ENCODE assay signal across 9 cellular contexts in genomic region chr19:8306235-8307054, GRCh38. TPM values are rescaled to one million over a fixed set of nuclear protein-coding genes. Genes with fewer than 3 reads are reported as not detected.
DNase-seq lines count a peak whose midpoint lies in the region; ATAC-seq and TF ChIP-seq lines count a peak whose summit lies in the region.
"Had no signal": no experiment of that assay in that cellular context is flagged by ENCODE, and none has a peak within 500 bp of the region (broad histone marks: within the 10 kb centered on the region; RNA-seq: fewer than 3 reads in every experiment).

No MANE protein-coding gene starts in this region.

- intact Hi-C loops in cardiac septum (cut with DNase I) (loop anchor here (2.0 kb wide), 1 partner anchor 14 kb away; the partner anchor contains the start of genes NDUFA7 and RPS28), left ventricle myocardium superior (cut with micrococcal nuclease) (no loop called here), uterus (cut with DNase I; ENCODE audit: low total_unique reads) (no loop called here)

- no peak overlapping the region for H2BK5ac ChIP-seq in mesendoderm (ENCODE audit: low read length)

- H3K27me3 ChIP-seq in mesendoderm (ENCODE audit: insufficient read depth, low read length, poor library complexity) (no peaks in the 10 kb centered on the region), uterus (no peaks in the 10 kb centered on the region)

- H2BK15ac ChIP-seq in mesendoderm (replicated peaks; ENCODE audit: low read depth): no peak overlapping the region

- TF ChIP-seq POLR2A in uterus (IDR thresholded peaks at IDR 0.05): no peak

- H3K27ac ChIP-seq in mesendoderm (ENCODE audit: low read depth, low read length) (no peak overlapping the region), uterus (peak overlapping the region in 1 of 2 donors; percentile 34)

- no peak overlapping the region for H4K8ac ChIP-seq in mesendoderm (ENCODE audit: low read depth, low read length)

- no peak overlapping the region for H3K23ac ChIP-seq in mesendoderm (ENCODE audit: low read length)

- no peak overlapping the region for H2BK120ac ChIP-seq in mesendoderm (ENCODE audit: low read depth, low read length)

- no peak for TF ChIP-seq CTCF in uterus (IDR thresholded peaks at IDR 0.05)

- peaks cover 9 to 20% of the 10 kb centered on the region in 2 donors for H3K36me3 Mint-ChIP-seq in activated naive CD4-positive, alpha-beta T cell treated with anti-CD3 and anti-CD28 coated beads, Interleukin-2, amount 50 U/mL, for 72 hours

- H3K4ac ChIP-seq in mesendoderm (ENCODE audit: low read depth, low read length): no peak overlapping the region

- H3K9me3 Mint-ChIP-seq in activated naive CD4-positive, alpha-beta T cell treated with anti-CD3 and anti-CD28 coated beads, Interleukin-2, amount 50 U/mL, for 72 hours: no peaks in the 10 kb centered on the region

- peaks cover 2% of the 10 kb centered on the region for H3K79me2 ChIP-seq in mesendoderm (ENCODE audit: control insufficient read depth, insufficient read depth, low read length)

- H3K4me1 ChIP-seq in mesendoderm (ENCODE audit: control insufficient read depth, low read depth, low read length) (no peaks in the 10 kb centered on the region), uterus (peaks cover 3 to 7% of the 10 kb centered on the region in 2 donors)

- DNase-seq in cardiac septum (ENCODE audit: low spot score) (peak; percentile 74), left ventricle myocardium superior (no peak), mesendoderm (no peak), uterus (peak; percentile 13 to 14), foreskin melanocyte (no peak), A172 (ENCODE audit: low spot score) (no peak)
- DNase-seq in activated naive CD4-positive, alpha-beta T cell treated with anti-CD3 and anti-CD28 coated beads, Interleukin-2, amount 50 U/mL, for 72 hours (ENCODE audit: low spot score in 2 of 2): peak; percentile 1 to 56
- DNase-seq: stimulated activated CD4-positive, alpha-beta T cell treated with anti-CD3 and anti-CD28 coated beads, Interleukin-2, amount 100 ng/mL, for 48 hours had no signal

- no peak overlapping the region for H3K18ac ChIP-seq in mesendoderm (ENCODE audit: low read length)

- H2AK5ac ChIP-seq in mesendoderm (ENCODE audit: low read length): no peak overlapping the region

- H3K36me3 ChIP-seq in mesendoderm (ENCODE audit: control insufficient read depth, insufficient read depth, low read length) (no peaks in the 10 kb centered on the region), uterus (no peaks in the 10 kb centered on the region)

- no CpG with 5 or more reads among the region's 17 CpGs for WGBS in mesendoderm (ENCODE audit: extremely low coverage, insufficient coverage, low lambda C conversion rate)

- H3K4me2 ChIP-seq in mesendoderm (ENCODE audit: low read length): no peak overlapping the region

- H3K9ac ChIP-seq in mesendoderm (ENCODE audit: low read length): peak overlapping the region; percentile 26

- ATAC-seq in left ventricle myocardium superior (no peak), GM21723 (IDR thresholded peaks at IDR 0.05; ENCODE audit: unreplicated experiment) (no peak)
- no peak for ATAC-seq in activated naive CD4-positive, alpha-beta T cell treated with anti-CD3 and anti-CD28 coated beads, Interleukin-2, amount 50 U/mL, for 72 hours

- no peak overlapping the region for H4K5ac ChIP-seq in mesendoderm (ENCODE audit: low read length)

- H3K27ac Mint-ChIP-seq in activated naive CD4-positive, alpha-beta T cell treated with anti-CD3 and anti-CD28 coated beads, Interleukin-2, amount 50 U/mL, for 72 hours: peak overlapping the region; percentile 87 to 93

- no peaks in the 10 kb centered on the region for H3K9me3 ChIP-seq in uterus

- H3K4me3 ChIP-seq in mesendoderm (ENCODE audit: low read length) (no peak overlapping the region), uterus (peak overlapping the region in 1 of 2 donors; percentile 59)

- peaks cover 6% of the 10 kb centered on the region for H3K79me1 ChIP-seq in mesendoderm (ENCODE audit: low read length)

- peak overlapping the region; percentile 17 for H3K56ac ChIP-seq in mesendoderm (ENCODE audit: low read length)

RNA-seq across cellular contexts. Expression of gene CD320, which starts 1.7 kb away (rescaled TPM):
- 15.8 TPM for total RNA-seq in cardiac septum
- total RNA-seq in left ventricle myocardium superior: 37.9 TPM
- 10 to 100 TPM; 46.1 to 49.7 TPM for total RNA-seq in activated naive CD4-positive, alpha-beta T cell treated with anti-CD3 and anti-CD28 coated beads, Interleukin-2, amount 50 U/mL, for 72 hours
- polyA plus RNA-seq in mesendoderm (2013, experiment 1 of 2): 44.9 TPM
- polyA plus RNA-seq in mesendoderm (2013, experiment 2 of 2): 45.2 TPM
- total RNA-seq in uterus: 10 to 100 TPM; 15.0 to 72.0 (median 26.2) TPM
- total RNA-seq in A172 (2014; rRNA removed; shearing (Covaris generic)): 53.1 and 70.6 TPM in 2 replicates

RNA-seq across cellular contexts. Expression of gene NDUFA7, which starts 14.7 kb away (rescaled TPM):
- total RNA-seq in cardiac septum (94.0 TPM), left ventricle myocardium superior (134 TPM), uterus (10 to 100 TPM in 1 of 4 donors, 1 to 10 TPM in 2, not detected in 1; 6.9 to 25.9 (median 8.8) TPM)
- total RNA-seq in activated naive CD4-positive, alpha-beta T cell treated with anti-CD3 and anti-CD28 coated beads, Interleukin-2, amount 50 U/mL, for 72 hours: 10 to 100 TPM; 54.5 to 73.1 TPM
- 140 TPM for polyA plus RNA-seq in mesendoderm (2013, experiment 1 of 2)
- polyA plus RNA-seq in mesendoderm (2013, experiment 2 of 2): 141 TPM
- total RNA-seq in A172 (2014; rRNA removed; shearing (Covaris generic)): 31.8 and 71.4 TPM in 2 replicates

RNA-seq across cellular contexts. Expression of gene RPS28, which starts 14.9 kb away (rescaled TPM):
- total RNA-seq in cardiac septum (669 TPM), left ventricle myocardium superior (1,189 TPM), uterus (1,000 to 10,000 TPM in 1 of 4 donors, 100 to 1,000 TPM in 2, 10 to 100 TPM in 1; 44.1 to 1,410 (median 360) TPM)
- total RNA-seq in activated naive CD4-positive, alpha-beta T cell treated with anti-CD3 and anti-CD28 coated beads, Interleukin-2, amount 50 U/mL, for 72 hours: 1,000 to 10,000 TPM; 2,643 to 2,829 TPM
- polyA plus RNA-seq in mesendoderm (2013, experiment 1 of 2): 1,804 TPM
- 1,761 TPM for polyA plus RNA-seq in mesendoderm (2013, experiment 2 of 2)
- total RNA-seq in A172 (2014; rRNA removed; shearing (Covaris generic)): 193 and 479 TPM in 2 replicates

RNA-seq across cellular contexts. Expression of gene KANK3, which starts 36.6 kb away (rescaled TPM):
- total RNA-seq in cardiac septum (13.1 TPM), left ventricle myocardium superior (22.8 TPM), uterus (10 to 100 TPM in 3 of 4 donors, 1 to 10 TPM in 1; 4.1 to 36.6 (median 24.8) TPM)
- total RNA-seq in activated naive CD4-positive, alpha-beta T cell treated with anti-CD3 and anti-CD28 coated beads, Interleukin-2, amount 50 U/mL, for 72 hours: 1 to 10 TPM; 1.5 to 1.7 TPM
- 0.41 TPM for polyA plus RNA-seq in mesendoderm (2013, experiment 1 of 2)
- 0.50 TPM for polyA plus RNA-seq in mesendoderm (2013, experiment 2 of 2)
- 1.0 and 1.2 TPM in 2 replicates for total RNA-seq in A172 (2014; rRNA removed; shearing (Covaris generic))

RNA-seq across cellular contexts. Expression of gene ANGPTL4, which starts 57.5 kb away (rescaled TPM):
- total RNA-seq in cardiac septum (4.1 TPM), left ventricle myocardium superior (11.7 TPM), uterus (10 to 100 TPM in 3 of 4 donors, under 1 TPM in 1; 0.76 to 21.2 (median 13.5) TPM)
- total RNA-seq in activated naive CD4-positive, alpha-beta T cell treated with anti-CD3 and anti-CD28 coated beads, Interleukin-2, amount 50 U/mL, for 72 hours: 1 to 10 TPM in 1 of 2 donors, not detected in 1; 9.5 TPM
- 0.22 TPM for polyA plus RNA-seq in mesendoderm (2013, experiment 1 of 2)
- polyA plus RNA-seq in mesendoderm (2013, experiment 2 of 2): 0.18 TPM
- total RNA-seq in A172 (2014; rRNA removed; shearing (Covaris generic)): not detected in 2 replicates

Comparison
In these comparisons a context has a peak if more than half of its experiments do, and no peak if none do; other contexts are left out.
1. DNase-seq: peak in cardiac septum (single experiment), activated naive CD4-positive, alpha-beta T cell treated with anti-CD3 and anti-CD28 coated beads, Interleukin-2, amount 50 U/mL, for 72 hours (2 of 2) and uterus (2 of 2); none in left ventricle myocardium superior (single experiment), mesendoderm (single experiment), foreskin melanocyte (single experiment) and A172 (single experiment).